ENCODE assay signal across 8 cellular contexts in genomic region chr20:46089076-46089337, GRCh38. TPM values are rescaled to one million over a fixed set of nuclear protein-coding genes. Genes with fewer than 3 reads are reported as not detected.
A peak's percentile ranks its signal among the peaks of the same experiment; 100 is the strongest.
DNase-seq lines count a peak whose midpoint lies in the region; ATAC-seq and TF ChIP-seq lines count a peak whose summit lies in the region.

No MANE protein-coding gene starts in this region.

- peak; percentile 1 for ATAC-seq in GM21619 (IDR thresholded peaks at IDR 0.05; ENCODE audit: unreplicated experiment)
- no peak for ATAC-seq in activated CD8-positive, alpha-beta T cell treated with anti-CD3 and anti-CD28 coated beads for 36 hours
- ATAC-seq in stimulated activated naive B cell treated with anti-CD40 and anti-IgM and Interleukin-4, amounts not matched to agents 10 μg/mL and 1 μg/mL and 100 μg/mL, for 72 hours (replicated peaks) = no peak
- ATAC-seq in GM18511 (IDR thresholded peaks at IDR 0.05; ENCODE audit: unreplicated experiment) = no peak
- no peak for ATAC-seq in HG03108 (IDR thresholded peaks at IDR 0.05; ENCODE audit: unreplicated experiment)

- TF ChIP-seq CTCF in 22Rv1 (IDR thresholded peaks at IDR 0.05) = no peak
- TF ChIP-seq CTCF in activated CD8-positive, alpha-beta T cell treated with anti-CD3 and anti-CD28 coated beads for 36 hours (IDR thresholded peaks at IDR 0.05) = no peak
- TF ChIP-seq CTCF in hepatocyte (IDR thresholded peaks at IDR 0.05; ENCODE audit: poor library complexity) = no peak

- peak overlapping the region; percentile 88 for H3K27ac Mint-ChIP-seq in activated CD8-positive, alpha-beta T cell treated with anti-CD3 and anti-CD28 coated beads for 36 hours
- H3K27ac Mint-ChIP-seq in stimulated activated naive B cell treated with anti-CD40 and anti-IgM and Interleukin-4, amounts not matched to agents 10 μg/mL and 1 μg/mL and 100 μg/mL, for 72 hours = peak overlapping the region; percentile 94

- H3K4me1 ChIP-seq in hepatocyte (ENCODE audit: insufficient read depth) = peaks cover 43% of the 10 kb centered on the region

- peak overlapping the region; percentile 93 for H3K4me3 ChIP-seq in hepatocyte

- H3K9me3 ChIP-seq in hepatocyte (ENCODE audit: low read depth) = no peaks in the 10 kb centered on the region

- no peak for DNase-seq in activated CD8-positive, alpha-beta T cell treated with anti-CD3 and anti-CD28 coated beads for 36 hours
- DNase-seq in hepatocyte (ENCODE audit: low spot score) (peak; percentile 49), NCI-H2107 (lab: John Stamatoyannopoulos, UW) (no peak)
- no peak for DNase-seq in stimulated activated naive B cell treated with anti-CD40 and anti-IgM and Interleukin-4, amounts not matched to agents 10 μg/mL and 1 μg/mL and 100 μg/mL, for 72 hours

- H2AFZ ChIP-seq in hepatocyte = peak overlapping the region; percentile 53

- peaks cover 54% of the 10 kb centered on the region for H4K20me1 ChIP-seq in hepatocyte (ENCODE audit: insufficient read depth, poor library complexity, severe bottlenecking)

- CTCF ChIA-PET in activated CD8-positive, alpha-beta T cell treated with anti-CD3 and anti-CD28 coated beads for 36 hours (lab: Charles Lee) = interaction anchor here (0.7 to 2.4 kb wide), 7 partner anchors 9 to 118 kb away, joined by 3 to 13 read pairs (median 5); no protein-coding TSS in a partner anchor

- peak overlapping the region; percentile 79 for H3K4me3 Mint-ChIP-seq in activated CD8-positive, alpha-beta T cell treated with anti-CD3 and anti-CD28 coated beads for 36 hours
- H3K4me3 Mint-ChIP-seq in stimulated activated naive B cell treated with anti-CD40 and anti-IgM and Interleukin-4, amounts not matched to agents 10 μg/mL and 1 μg/mL and 100 μg/mL, for 72 hours = peak overlapping the region; percentile 89 to 95

- H3K27me3 Mint-ChIP-seq in activated CD8-positive, alpha-beta T cell treated with anti-CD3 and anti-CD28 coated beads for 36 hours = no peaks in the 10 kb centered on the region
- H3K27me3 Mint-ChIP-seq in stimulated activated naive B cell treated with anti-CD40 and anti-IgM and Interleukin-4, amounts not matched to agents 10 μg/mL and 1 μg/mL and 100 μg/mL, for 72 hours = no peaks in the 10 kb centered on the region

- peaks cover 53% of the 10 kb centered on the region for H3K4me1 Mint-ChIP-seq in activated CD8-positive, alpha-beta T cell treated with anti-CD3 and anti-CD28 coated beads for 36 hours (ENCODE audit: low read depth)
- peaks cover 21 to 56% of the 10 kb centered on the region in 2 donors for H3K4me1 Mint-ChIP-seq in stimulated activated naive B cell treated with anti-CD40 and anti-IgM and Interleukin-4, amounts not matched to agents 10 μg/mL and 1 μg/mL and 100 μg/mL, for 72 hours

- POLR2A ChIA-PET in activated CD8-positive, alpha-beta T cell treated with anti-CD3 and anti-CD28 coated beads for 36 hours (lab: Charles Lee) = interaction anchor here (1.5 kb wide), 1 partner anchor 10 kb away, joined by 5 read pairs; no protein-coding TSS in a partner anchor

- peak overlapping the region; percentile 90 for H3K27ac ChIP-seq in 22Rv1
- H3K27ac ChIP-seq in hepatocyte = peak overlapping the region; percentile 100

- no peaks in the 10 kb centered on the region for H3K9me2 ChIP-seq in hepatocyte (replicated peaks; ENCODE audit: insufficient read depth)

- H3K9me3 Mint-ChIP-seq in activated CD8-positive, alpha-beta T cell treated with anti-CD3 and anti-CD28 coated beads for 36 hours = no peaks in the 10 kb centered on the region
- no peaks in the 10 kb centered on the region for H3K9me3 Mint-ChIP-seq in stimulated activated naive B cell treated with anti-CD40 and anti-IgM and Interleukin-4, amounts not matched to agents 10 μg/mL and 1 μg/mL and 100 μg/mL, for 72 hours

- intact Hi-C loops in activated CD8-positive, alpha-beta T cell treated with anti-CD3 and anti-CD28 coated beads for 36 hours (cut with micrococcal nuclease) = loop anchor here (5.0 kb wide), 1 partner anchor 67 kb away; no protein-coding TSS in a partner anchor

- H3K4me2 ChIP-seq in hepatocyte = peak overlapping the region; percentile 95

- under 1% methylated on average over 30 of the region's 31 CpGs for WGBS in hepatocyte (ENCODE audit: low lambda C conversion rate, missing lambda C conversion rate)

- peaks cover 7% of the 10 kb centered on the region for H3K36me3 Mint-ChIP-seq in activated CD8-positive, alpha-beta T cell treated with anti-CD3 and anti-CD28 coated beads for 36 hours (ENCODE audit: low read depth)
- H3K36me3 Mint-ChIP-seq in stimulated activated naive B cell treated with anti-CD40 and anti-IgM and Interleukin-4, amounts not matched to agents 10 μg/mL and 1 μg/mL and 100 μg/mL, for 72 hours = peaks cover 0 to 6% of the 10 kb centered on the region in 2 donors

- H3K79me2 ChIP-seq in hepatocyte = peaks cover 54% of the 10 kb centered on the region

- H3K27me3 ChIP-seq in hepatocyte = no peaks in the 10 kb centered on the region

- no peaks in the 10 kb centered on the region for H3K36me3 ChIP-seq in hepatocyte (replicated peaks; ENCODE audit: insufficient read depth, low read depth)

RNA-seq across cellular contexts. Expression of gene NCOA5, which starts 0.8 kb away (rescaled TPM):
- total RNA-seq in activated CD8-positive, alpha-beta T cell treated with anti-CD3 and anti-CD28 coated beads for 36 hours = 10 to 100 TPM; 13.1 to 16.8 TPM
- total RNA-seq in hepatocyte = 24.0 and 25.6 TPM in 2 replicates
- polyA plus RNA-seq in hepatocyte = 24.1 and 26.2 TPM in 2 replicates

RNA-seq across cellular contexts. Expression of gene CD40, which starts 29.1 kb away (rescaled TPM):
- 1 to 10 TPM; 3.3 to 3.5 TPM for total RNA-seq in activated CD8-positive, alpha-beta T cell treated with anti-CD3 and anti-CD28 coated beads for 36 hours
- 2.8 and 3.2 TPM in 2 replicates for total RNA-seq in hepatocyte
- 8.0 and 10.3 TPM in 2 replicates for polyA plus RNA-seq in hepatocyte

RNA-seq across cellular contexts. Expression of gene SLC12A5, which starts 60.0 kb away (rescaled TPM):
- total RNA-seq in activated CD8-positive, alpha-beta T cell treated with anti-CD3 and anti-CD28 coated beads for 36 hours = under 1 TPM in 1 of 2 experiments, not detected in 1; 0.43 TPM
- 0.57 TPM in 1 of 2 replicates, not detected in the other for total RNA-seq in hepatocyte
- 3.1 and 4.3 TPM in 2 replicates for polyA plus RNA-seq in hepatocyte
